7 cellular contexts compared by ENCODE assay signal in genomic region chrX:47662144-47662657, GRCh38.
DNase-seq lines count a peak whose midpoint lies in the region; ATAC-seq and TF ChIP-seq lines count a peak whose summit lies in the region.

No MANE protein-coding gene starts in this region.

- DNase-seq in GOT3 (lab: John Stamatoyannopoulos, UW), result peak; percentile 17
- peak; percentile 24 for DNase-seq in stimulated activated CD4-positive, alpha-beta T cell treated with anti-CD3 and anti-CD28 coated beads, Interleukin-2, amount 100 ng/mL, for 4 hours (ENCODE audit: low read depth)
- no peak for DNase-seq in NCI-H2171 (lab: John Stamatoyannopoulos, UW)
- DNase-seq in SKM-1 treated with dmso at 0.1 percent for 144 hours (lab: John Stamatoyannopoulos, UW; ENCODE audit: unreplicated experiment), result no peak

- peaks cover 18% of the 10 kb centered on the region for H3K4me1 Mint-ChIP-seq in dendritic cell treated with granulocyte-macrophage colony-stimulating factor and Interleukin-4, amounts not matched to agents 40 ng/mL and 50 ng/mL, for 4 days (ENCODE audit: low read depth)

- H3K27ac Mint-ChIP-seq in dendritic cell treated with granulocyte-macrophage colony-stimulating factor and Interleukin-4, amounts not matched to agents 40 ng/mL and 50 ng/mL, for 4 days, result peak overlapping the region; percentile 71

- no peak overlapping the region for H3K4me3 Mint-ChIP-seq in dendritic cell treated with granulocyte-macrophage colony-stimulating factor and Interleukin-4, amounts not matched to agents 40 ng/mL and 50 ng/mL, for 4 days

- intact Hi-C loops in dendritic cell treated with granulocyte-macrophage colony-stimulating factor and Interleukin-4, amounts not matched to agents 40 ng/mL and 50 ng/mL, for 4 days (cut with micrococcal nuclease), result no loop called here

- peaks cover 20% of the 10 kb centered on the region for H3K36me3 Mint-ChIP-seq in dendritic cell treated with granulocyte-macrophage colony-stimulating factor and Interleukin-4, amounts not matched to agents 40 ng/mL and 50 ng/mL, for 4 days (ENCODE audit: low read depth)

- no peaks in the 10 kb centered on the region for H3K27me3 Mint-ChIP-seq in dendritic cell treated with granulocyte-macrophage colony-stimulating factor and Interleukin-4, amounts not matched to agents 40 ng/mL and 50 ng/mL, for 4 days

- ATAC-seq in SK-N-SH treated with all-trans-retinoic acid at 6 μM for 48 hours, result peak; percentile 42
- no peak for ATAC-seq in HG03097 (IDR thresholded peaks at IDR 0.05; ENCODE audit: low FRiP score, unreplicated experiment)

- H3K9me3 Mint-ChIP-seq in dendritic cell treated with granulocyte-macrophage colony-stimulating factor and Interleukin-4, amounts not matched to agents 40 ng/mL and 50 ng/mL, for 4 days, result no peaks in the 10 kb centered on the region

TF ChIP-seq in SK-N-SH treated with all-trans-retinoic acid at 6 μM for 48 hours, 23 proteins besides CTCF, POLR2A, EP300 and RAD21:
- no peak for TF ChIP-seq PPARA (CRISPR knock-in tag; IDR thresholded peaks at IDR 0.05; ENCODE audit: borderline replicate concordance)
- no peak for TF ChIP-seq ZC3H10 (CRISPR knock-in tag; IDR thresholded peaks at IDR 0.05)
- no peak for TF ChIP-seq CSRNP3 (CRISPR knock-in tag; IDR thresholded peaks at IDR 0.05)
- TF ChIP-seq ARNTL (CRISPR knock-in tag; IDR thresholded peaks at IDR 0.05; ENCODE audit: borderline replicate concordance, low read depth), result no peak
- TF ChIP-seq OSR1 (CRISPR knock-in tag; IDR thresholded peaks at IDR 0.05), result no peak
- TF ChIP-seq SNAI2 (CRISPR knock-in tag; IDR thresholded peaks at IDR 0.05), result no peak
- no peak for TF ChIP-seq TSHZ2 (CRISPR knock-in tag; IDR thresholded peaks at IDR 0.05)
- TF ChIP-seq TCF4 (CRISPR knock-in tag; IDR thresholded peaks at IDR 0.05; ENCODE audit: borderline replicate concordance), result no peak
- TF ChIP-seq ZFP30 (CRISPR knock-in tag; IDR thresholded peaks at IDR 0.05), result no peak
- no peak for TF ChIP-seq ZNF8 (CRISPR knock-in tag; IDR thresholded peaks at IDR 0.05)
- TF ChIP-seq ESRRG (CRISPR knock-in tag; IDR thresholded peaks at IDR 0.05), result no peak
- no peak for TF ChIP-seq CSDC2 (CRISPR knock-in tag; IDR thresholded peaks at IDR 0.05)
- TF ChIP-seq PATZ1 (CRISPR knock-in tag; IDR thresholded peaks at IDR 0.05; ENCODE audit: borderline replicate concordance), result no peak
- no peak for TF ChIP-seq ISL1 (CRISPR knock-in tag; IDR thresholded peaks at IDR 0.05)
- TF ChIP-seq GLIS3 (CRISPR knock-in tag; IDR thresholded peaks at IDR 0.05), result no peak
- no peak for TF ChIP-seq ZFP3 (CRISPR knock-in tag; IDR thresholded peaks at IDR 0.05)
- TF ChIP-seq ZNF70 (CRISPR knock-in tag; IDR thresholded peaks at IDR 0.05), result no peak
- TF ChIP-seq ZNF565 (CRISPR knock-in tag; conservative IDR thresholded peaks at IDR 0.05; ENCODE audit: low read depth), result no peak

Comparison
In these comparisons a context has a peak if more than half of its experiments do, and no peak if none do; other contexts are left out.
1. DNase-seq: peak in GOT3 (single experiment) and stimulated activated CD4-positive, alpha-beta T cell treated with anti-CD3 and anti-CD28 coated beads, Interleukin-2, amount 100 ng/mL, for 4 hours (single experiment); none in NCI-H2171 (single experiment) and SKM-1 treated with dmso at 0.1 percent for 144 hours (single experiment).